Comparison of ENCODE assay signal across 1 cellular context in genomic region chr19:1424182-1424955, GRCh38.
TF ChIP-seq lines count a peak whose summit lies in the region.

No MANE protein-coding gene starts in this region.

TF ChIP-seq in HepG2, 621 proteins besides CTCF, POLR2A, EP300 and RAD21 (continued from another document and continues in another):
- TF ChIP-seq ZBTB1 (CRISPR knock-in tag; IDR thresholded peaks at IDR 0.05; ENCODE audit: borderline replicate concordance) (no peak), ZNF20 (CRISPR knock-in tag; IDR thresholded peaks at IDR 0.05) (no peak), ZBTB25 (CRISPR knock-in tag; IDR thresholded peaks at IDR 0.05) (no peak), ZNF414 (CRISPR knock-in tag; IDR thresholded peaks at IDR 0.05) (peak; percentile 79; the same call in 1 of the 2 replicates), SIN3A (IDR thresholded peaks at IDR 0.05; ENCODE audit: borderline replicate concordance, low read depth, low read length) (no peak), NCOR1 (IDR thresholded peaks at IDR 0.05; ENCODE audit: borderline replicate concordance, low read length) (no peak), ZNF256 (CRISPR knock-in tag; conservative IDR thresholded peaks at IDR 0.05) (no peak), ZNF326 (CRISPR knock-in tag; IDR thresholded peaks at IDR 0.05; ENCODE audit: borderline replicate concordance) (peak; percentile 60; the same call in 1 of the 2 replicates), ETS1 (CRISPR knock-in tag; IDR thresholded peaks at IDR 0.05) (no peak), HNRNPK (IDR thresholded peaks at IDR 0.05; ENCODE audit: low read depth, low read length, poor library complexity, severe bottlenecking) (peak; percentile 72), ATF7 (IDR thresholded peaks at IDR 0.05) (no peak), ATF7 (CRISPR knock-in tag; IDR thresholded peaks at IDR 0.05) (no peak), KLF12 (CRISPR knock-in tag; IDR thresholded peaks at IDR 0.05; ENCODE audit: borderline replicate concordance) (no peak), THYN1 (CRISPR knock-in tag; IDR thresholded peaks at IDR 0.05; ENCODE audit: borderline replicate concordance, low read depth) (no peak), ZSCAN22 (CRISPR knock-in tag; IDR thresholded peaks at IDR 0.05) (no peak), PBX2 (CRISPR knock-in tag; IDR thresholded peaks at IDR 0.05) (no peak), ZNF652 (CRISPR knock-in tag; IDR thresholded peaks at IDR 0.05; ENCODE audit: borderline replicate concordance, low read depth) (no peak), ZNF724P (CRISPR knock-in tag; IDR thresholded peaks at IDR 0.05; ENCODE audit: borderline replicate concordance) (no peak), HNRNPLL (IDR thresholded peaks at IDR 0.05; ENCODE audit: low read depth, low read length, poor library complexity, severe bottlenecking) (peak; percentile 27), ZBTB43 (CRISPR knock-in tag; conservative IDR thresholded peaks at IDR 0.05) (0 out of 2 replicates have a peak, but pooled peaks have one; percentile 26), ZNF761 (CRISPR knock-in tag; conservative IDR thresholded peaks at IDR 0.05) (0 out of 2 replicates have a peak, but pooled peaks have one; percentile 28), MAFK (conservative IDR thresholded peaks at IDR 0.05 in 1 of 2, IDR thresholded peaks at IDR 0.05 in 1 of 2; ENCODE audit: low read length in 2 of 2) (no peak), SMARCE1 (IDR thresholded peaks at IDR 0.05; ENCODE audit: borderline replicate concordance) (no peak), TGIF2 (CRISPR knock-in tag; IDR thresholded peaks at IDR 0.05) (no peak; the same call in 1 of the 2 replicates), SNAPC4 (CRISPR knock-in tag; IDR thresholded peaks at IDR 0.05) (no peak), ZNF513 (CRISPR knock-in tag; conservative IDR thresholded peaks at IDR 0.05) (no peak), ZNF3 (CRISPR knock-in tag; IDR thresholded peaks at IDR 0.05) (no peak), ZFP36L1 (CRISPR knock-in tag; IDR thresholded peaks at IDR 0.05) (no peak), ZNF501 (CRISPR knock-in tag; IDR thresholded peaks at IDR 0.05) (no peak; the same call in 1 of the 2 replicates), GTF2F1 (IDR thresholded peaks at IDR 0.05; ENCODE audit: low read length) (no peak), ARID3A (IDR thresholded peaks at IDR 0.05; ENCODE audit: low read depth, low read length) (no peak), GATAD2A (CRISPR knock-in tag; IDR thresholded peaks at IDR 0.05) (peak; percentile 52; the same call in 1 of the 2 replicates), FOSL2 (CRISPR knock-in tag; IDR thresholded peaks at IDR 0.05) (peak; percentile 33; the same call in 1 of the 2 replicates), ZSCAN5A (CRISPR knock-in tag; IDR thresholded peaks at IDR 0.05; ENCODE audit: borderline replicate concordance) (no peak)
